In the genomic region with DNA sequence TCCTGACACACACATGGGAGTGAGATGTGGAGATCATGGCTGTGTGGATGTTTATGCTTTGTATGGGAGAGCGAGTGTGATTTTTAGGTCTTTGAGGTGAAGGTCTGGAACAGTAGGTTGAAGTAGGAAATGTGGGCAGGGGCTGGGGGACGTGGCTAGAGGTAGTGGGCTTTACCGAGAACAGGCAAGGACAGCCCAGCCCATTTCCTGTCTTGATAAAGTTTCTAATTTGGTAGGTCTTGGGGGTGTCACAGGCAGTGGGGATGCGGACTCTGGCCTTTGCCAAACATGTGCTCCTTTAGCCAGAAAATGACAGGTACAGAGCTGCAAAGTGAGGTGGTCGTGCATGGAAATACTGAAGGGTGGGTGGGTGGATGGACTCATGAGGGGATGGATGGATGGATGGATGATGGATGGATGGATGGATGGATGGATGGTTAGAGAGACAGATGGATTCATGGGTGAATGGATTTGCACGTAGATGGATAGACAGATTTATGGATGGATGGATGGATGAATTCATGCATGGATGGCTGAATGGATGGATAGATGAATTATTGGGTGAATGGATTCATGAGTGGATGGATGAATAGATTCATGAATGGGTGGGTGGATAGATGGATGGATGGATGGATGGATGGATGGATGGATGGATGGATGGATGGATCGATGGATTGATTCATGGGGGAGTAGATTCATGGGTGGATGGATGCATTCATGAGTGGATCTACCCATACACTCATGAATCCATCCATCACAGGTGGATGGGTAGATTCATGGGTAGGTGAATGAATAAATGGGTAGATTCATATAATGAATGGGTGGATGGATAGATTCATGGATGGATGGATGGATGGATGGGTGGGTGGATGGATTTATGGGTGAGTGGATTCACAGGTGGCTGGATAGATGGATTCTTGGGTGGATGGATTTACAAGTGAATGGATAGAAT, we compare ENCODE assay signal across 21 cellular contexts.
DNase-seq lines count a peak whose midpoint lies in the region; ATAC-seq, FAIRE-seq and TF ChIP-seq lines count a peak whose summit lies in the region.
"Had no signal": no experiment of that assay in that cellular context is flagged by ENCODE, and none has a peak within 500 bp of the region (broad histone marks: within the 10 kb centered on the region; RNA-seq: fewer than 3 reads in every experiment).

No MANE protein-coding gene starts in this region.

- H3K27ac ChIP-seq in heart right ventricle = no peak overlapping the region
- H3K27ac ChIP-seq in coronary artery = peak overlapping the region; percentile 74 to 83
- H3K27ac ChIP-seq: 22Rv1, HL-60 had no signal

- no peak for FAIRE-seq in D721Med (lab: Jason Lieb, UNC)
- FAIRE-seq: G401.6 had no signal

- peaks cover 0 to 82% (median 4%) of the 10 kb centered on the region in 9 donors for H3K36me3 ChIP-seq in heart right ventricle
- peaks cover 46% of the 10 kb centered on the region for H3K36me3 ChIP-seq in skeletal muscle satellite cell (ENCODE audit: insufficient read depth, low read length)

- no peaks in the 10 kb centered on the region for H3K9me3 ChIP-seq in heart right ventricle
- H3K9me3 ChIP-seq in skeletal muscle satellite cell (replicated peaks; ENCODE audit: low read length) = no peaks in the 10 kb centered on the region
- H3K9me3 ChIP-seq: MG63 had no signal

- H3K27me3 ChIP-seq in heart right ventricle (no peaks in the 10 kb centered on the region), skeletal muscle satellite cell (ENCODE audit: control insufficient read depth, insufficient read depth, low read length) (no peaks in the 10 kb centered on the region)
- H3K27me3 ChIP-seq: MG63 had no signal

- no peak overlapping the region for H3K4me2 ChIP-seq in skeletal muscle satellite cell (ENCODE audit: low read length)

- ATAC-seq in Right ventricle myocardium superior (ENCODE audit: poor library complexity) (no peak), heart right ventricle (no peak), GM18873 (IDR thresholded peaks at IDR 0.05; ENCODE audit: low FRiP score, unreplicated experiment) (no peak)

- H3K4me1 ChIP-seq in heart right ventricle = peaks cover 0 to 31% (median 8%) of the 10 kb centered on the region in 9 donors
- peaks cover 12% of the 10 kb centered on the region for H3K4me1 ChIP-seq in skeletal muscle satellite cell (ENCODE audit: control insufficient read depth, insufficient read depth, low read length)

- intact Hi-C loops in Right ventricle myocardium superior (cut with DNase I) = no loop called here
- intact Hi-C loops in heart right ventricle (cut with DNase I) = no loop called here

- peak overlapping the region; percentile 33 for H3K9ac ChIP-seq in skeletal muscle satellite cell (ENCODE audit: low read depth, low read length)

- 78 to 91% methylated on average over 7 of the region's 7 CpGs for WGBS in heart right ventricle, 2 donors

- TF ChIP-seq CTCF in heart right ventricle (IDR thresholded peaks at IDR 0.05) (no peak), coronary artery (IDR thresholded peaks at IDR 0.05) (no peak), D721Med (IDR thresholded peaks at IDR 0.05; ENCODE audit: insufficient read depth, missing control alignments) (no peak)

- H3K4me3 ChIP-seq in heart right ventricle (no peak overlapping the region), coronary artery (no peak overlapping the region), skeletal muscle satellite cell (ENCODE audit: low read length) (no peak overlapping the region)
- H3K4me3 ChIP-seq: MG63 had no signal

- DNase-seq in Right ventricle myocardium superior (peak; percentile 22), heart right ventricle (no peak), coronary artery (ENCODE audit: low spot score) (no peak), erythroblast (lab: John Stamatoyannopoulos, UW) (no peak), D721Med (ENCODE audit: insufficient read length, low spot score) (no peak), HCEC 1CT (no peak)
- DNase-seq: AML-193, Kasumi-1, MG63, NCI-H1048, NCI-H1436, NCI-H2029, NCI-H345, NCI-H524 treated with DMSO at 0.1 percent for 48 hours, RPMI8226, SIG-M5 had no signal

- no peak for TF ChIP-seq POLR2A in erythroblast (IDR thresholded peaks at IDR 0.05; ENCODE audit: low read length)

Comparison
In these comparisons a context has a peak if more than half of its experiments do, and no peak if none do; other contexts are left out.
1. H3K27ac ChIP-seq: peak in coronary artery (2 of 2); none in heart right ventricle (0 of 10).